ENCODE assay signal across 8 cellular contexts in genomic region chr2:45992021-45992745, GRCh38.
A peak's percentile ranks its signal among the peaks of the same experiment; 100 is the strongest.
DNase-seq lines count a peak whose midpoint lies in the region; ATAC-seq and TF ChIP-seq lines count a peak whose summit lies in the region.

No MANE protein-coding gene starts in this region.

- H3K4me3 ChIP-seq in GM23248: peak overlapping the region; percentile 21
- no peak overlapping the region for H3K4me3 ChIP-seq in Panc1 (ENCODE audit: low read depth in 2 of 2, low read length in 2 of 2)
- no peak overlapping the region for H3K4me3 ChIP-seq in skeletal muscle satellite cell (ENCODE audit: low read length)

- no peak for TF ChIP-seq CTCF in Panc1 (IDR thresholded peaks at IDR 0.05)

- H2AFZ ChIP-seq in GM23248: peak overlapping the region; percentile 9; the same call in 1 of the 2 replicates

- 1% methylated on average over 11 of the region's 11 CpGs for WGBS in GM23248 (ENCODE audit: low coverage in 1 of 2, low lambda C conversion rate in 2 of 2, missing lambda C conversion rate in 2 of 2), 2 experiments

- peaks cover 23% of the 10 kb centered on the region for H3K4me1 ChIP-seq in GM23248 (ENCODE audit: insufficient read depth)
- peaks cover 13% of the 10 kb centered on the region for H3K4me1 ChIP-seq in Panc1 (ENCODE audit: control insufficient read depth, insufficient read depth, low read length)
- H3K4me1 ChIP-seq in skeletal muscle satellite cell (ENCODE audit: control insufficient read depth, insufficient read depth, low read length): peaks cover 19% of the 10 kb centered on the region

- BruUV-seq in Panc1 (replicated peaks; lab: Mats Ljungman, UMichigan): no TSS peak

- H3K36me3 ChIP-seq in GM23248 (ENCODE audit: low read depth) (no peaks in the 10 kb centered on the region), Panc1 (ENCODE audit: control insufficient read depth, insufficient read depth, low read length) (no peaks in the 10 kb centered on the region), skeletal muscle satellite cell (ENCODE audit: insufficient read depth, low read length) (no peaks in the 10 kb centered on the region)

- H3K4me2 ChIP-seq in GM23248 (ENCODE audit: unreplicated experiment) (peak overlapping the region; percentile 58), skeletal muscle satellite cell (ENCODE audit: low read length) (peak overlapping the region; percentile 12)

- no peaks in the 10 kb centered on the region for H3K9me3 Mint-ChIP-seq in activated T-helper 1 cell treated with anti-CD3 and anti-CD28 coated beads, Interleukin-12 subunit alpha, Interleukin-12 subunit beta, Interleukin-2, Interleukin-4 antibody, amounts not matched to agents 30 ng/mL and 10 ng/mL and 1 ng/mL, durations not matched to agents 14 hours and 24 hours and 36 hours

- no peak overlapping the region for H3K27ac Mint-ChIP-seq in activated T-helper 1 cell treated with anti-CD3 and anti-CD28 coated beads, Interleukin-12 subunit alpha, Interleukin-12 subunit beta, Interleukin-2, Interleukin-4 antibody, amounts not matched to agents 30 ng/mL and 10 ng/mL and 1 ng/mL, durations not matched to agents 14 hours and 24 hours and 36 hours

- H3K27me3 ChIP-seq in GM23248 (replicated peaks; ENCODE audit: insufficient read depth): no peaks in the 10 kb centered on the region
- H3K27me3 ChIP-seq in Panc1 (ENCODE audit: control insufficient read depth, insufficient read depth, low read length): no peaks in the 10 kb centered on the region
- H3K27me3 ChIP-seq in skeletal muscle satellite cell (ENCODE audit: control insufficient read depth, insufficient read depth, low read length): no peaks in the 10 kb centered on the region

- peaks cover 3% of the 10 kb centered on the region for H3K27me3 Mint-ChIP-seq in activated T-helper 1 cell treated with anti-CD3 and anti-CD28 coated beads, Interleukin-12 subunit alpha, Interleukin-12 subunit beta, Interleukin-2, Interleukin-4 antibody, amounts not matched to agents 30 ng/mL and 10 ng/mL and 1 ng/mL, durations not matched to agents 14 hours and 24 hours and 36 hours (ENCODE audit: insufficient read depth)

- CTCF ChIA-PET in Panc1 (lab: Charles Lee): interaction anchor here (1.3 kb wide), 1 partner anchor 56 kb away, joined by 3 read pairs; no protein-coding TSS in a partner anchor

- POLR2A ChIA-PET in Panc1 (lab: Charles Lee): no interaction called here

- in situ Hi-C loops in GM23248 (cut with MboI) (no loop called here), Panc1 (cut with HindIII; ENCODE audit: low pct_unique_long_range_greater_than_20kb, low sequenced_read_pairs) (no loop called here)

- H4K20me1 ChIP-seq in GM23248 (ENCODE audit: insufficient read depth): no peaks in the 10 kb centered on the region

- DNase-seq in GM23248 (peak; percentile 93), Panc1 (ENCODE audit: low read depth, low spot score) (no peak), glomerular visceral epithelial cell (ENCODE audit: extremely low spot score) (peak; percentile 88)
- no peak for DNase-seq in stimulated activated naive CD4-positive, alpha-beta T cell (lab: John Stamatoyannopoulos, UW)
- DNase-seq in activated T-helper 1 cell treated with anti-CD3 and anti-CD28 coated beads, Interleukin-12 subunit alpha, Interleukin-12 subunit beta, Interleukin-2, Interleukin-4 antibody, amounts not matched to agents 30 ng/mL and 10 ng/mL and 1 ng/mL, durations not matched to agents 14 hours and 24 hours and 36 hours (ENCODE audit: low spot score): no peak
- no peak for DNase-seq in stimulated activated CD8-positive, alpha-beta memory T cell treated with anti-CD3 and anti-CD28 coated beads, Interleukin-4, amount 100 ng/mL, for 48 hours

- intact Hi-C loops in Panc1 (cut with micrococcal nuclease; ENCODE audit: unreplicated experiment): loop anchor here (5.0 kb wide), 1 partner anchor 375 kb away; no protein-coding TSS in a partner anchor
- intact Hi-C loops in activated T-helper 1 cell treated with anti-CD3 and anti-CD28 coated beads, Interleukin-12 subunit alpha, Interleukin-12 subunit beta, Interleukin-2, Interleukin-4 antibody, amounts not matched to agents 30 ng/mL and 10 ng/mL and 1 ng/mL, durations not matched to agents 14 hours and 24 hours and 36 hours (cut with micrococcal nuclease): loop anchor here (5.0 kb wide), 2 partner anchors 305 to 895 kb away; partner anchors contain the start of gene EPAS1

- H3K36me3 Mint-ChIP-seq in activated T-helper 1 cell treated with anti-CD3 and anti-CD28 coated beads, Interleukin-12 subunit alpha, Interleukin-12 subunit beta, Interleukin-2, Interleukin-4 antibody, amounts not matched to agents 30 ng/mL and 10 ng/mL and 1 ng/mL, durations not matched to agents 14 hours and 24 hours and 36 hours (ENCODE audit: low read depth): no peaks in the 10 kb centered on the region

- H3F3A ChIP-seq in GM23248 (ENCODE audit: insufficient read depth): peaks cover 24% of the 10 kb centered on the region

- H3K4me1 Mint-ChIP-seq in activated T-helper 1 cell treated with anti-CD3 and anti-CD28 coated beads, Interleukin-12 subunit alpha, Interleukin-12 subunit beta, Interleukin-2, Interleukin-4 antibody, amounts not matched to agents 30 ng/mL and 10 ng/mL and 1 ng/mL, durations not matched to agents 14 hours and 24 hours and 36 hours (ENCODE audit: low read depth): peaks cover 5% of the 10 kb centered on the region

- no peaks in the 10 kb centered on the region for H3K9me2 ChIP-seq in GM23248 (ENCODE audit: insufficient read depth)

- H3K9me3 ChIP-seq in GM23248 (ENCODE audit: low read depth): no peaks in the 10 kb centered on the region
- H3K9me3 ChIP-seq in Panc1 (ENCODE audit: control insufficient read depth, insufficient read depth, low read depth, low read length): no peaks in the 10 kb centered on the region
- no peaks in the 10 kb centered on the region for H3K9me3 ChIP-seq in skeletal muscle satellite cell (replicated peaks; ENCODE audit: low read length)

- H3K27ac ChIP-seq in GM23248 (peak overlapping the region; percentile 93), Panc1 (ENCODE audit: low read length) (no peak overlapping the region; the same call in 1 of the 2 replicates)

- no peak overlapping the region for H3K4me3 Mint-ChIP-seq in activated T-helper 1 cell treated with anti-CD3 and anti-CD28 coated beads, Interleukin-12 subunit alpha, Interleukin-12 subunit beta, Interleukin-2, Interleukin-4 antibody, amounts not matched to agents 30 ng/mL and 10 ng/mL and 1 ng/mL, durations not matched to agents 14 hours and 24 hours and 36 hours

- peak overlapping the region; percentile 68 for H3K9ac ChIP-seq in GM23248
- peak overlapping the region; percentile 60 for H3K9ac ChIP-seq in skeletal muscle satellite cell (ENCODE audit: low read depth, low read length)

- H3K79me2 ChIP-seq in GM23248 (ENCODE audit: insufficient read depth): no peaks in the 10 kb centered on the region

- ATAC-seq in Panc1 (peak; percentile 59), GM21576 (IDR thresholded peaks at IDR 0.05; ENCODE audit: unreplicated experiment) (no peak)

Comparison
In these comparisons a context has a peak if more than half of its experiments do, and no peak if none do; other contexts are left out.
1. DNase-seq: peak in GM23248 (single experiment) and glomerular visceral epithelial cell (single experiment); none in Panc1 (single experiment), stimulated activated naive CD4-positive, alpha-beta T cell (0 of 6), activated T-helper 1 cell treated with anti-CD3 and anti-CD28 coated beads, Interleukin-12 subunit alpha, Interleukin-12 subunit beta, Interleukin-2, Interleukin-4 antibody, amounts not matched to agents 30 ng/mL and 10 ng/mL and 1 ng/mL, durations not matched to agents 14 hours and 24 hours and 36 hours (single experiment) and stimulated activated CD8-positive, alpha-beta memory T cell treated with anti-CD3 and anti-CD28 coated beads, Interleukin-4, amount 100 ng/mL, for 48 hours (single experiment).